8 cellular contexts compared by ENCODE assay signal in the genomic region with DNA sequence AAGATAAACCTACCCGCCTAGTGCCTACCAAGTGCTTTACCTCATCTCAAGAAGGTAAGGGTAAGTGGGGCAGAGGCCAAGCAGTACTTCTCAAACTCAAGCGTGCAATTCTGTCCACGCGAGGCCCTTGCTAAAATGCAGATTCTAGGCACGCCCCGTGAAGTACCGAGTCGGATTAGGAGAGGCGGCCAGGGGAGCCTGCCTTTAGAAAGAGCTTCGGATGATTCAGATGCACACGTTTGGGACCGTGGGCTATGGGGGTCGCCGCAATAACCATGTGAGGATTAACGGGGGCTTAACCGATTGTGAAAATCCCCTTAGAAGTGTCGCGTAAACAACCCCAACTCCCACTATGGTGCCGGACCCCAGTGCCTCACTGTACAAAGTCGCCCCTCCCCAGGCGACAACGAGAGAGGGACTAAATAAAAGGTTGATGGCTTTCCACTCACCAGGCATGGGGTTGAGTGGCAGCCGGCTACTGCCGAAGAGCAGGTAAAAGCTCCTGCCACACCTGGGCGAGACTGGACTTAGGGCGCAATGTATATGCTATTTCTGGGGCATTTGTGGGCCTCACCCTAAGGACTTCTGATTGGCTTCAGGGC. TPM values are rescaled to one million over a fixed set of nuclear protein-coding genes. Genes with fewer than 3 reads are reported as not detected.
DNase-seq lines count a peak whose midpoint lies in the region; ATAC-seq, FAIRE-seq and TF ChIP-seq lines count a peak whose summit lies in the region.

No MANE protein-coding gene starts in this region.

- TF ChIP-seq CTCF in C4-2B (conservative IDR thresholded peaks at IDR 0.05): no peak
- TF ChIP-seq CTCF in glutamatergic neuron (IDR thresholded peaks at IDR 0.05; ENCODE audit: partially characterized antibody, unreplicated experiment): no peak
- no peak for TF ChIP-seq CTCF in prostate gland (IDR thresholded peaks at IDR 0.05)

- H3K9me3 Mint-ChIP-seq in activated T-helper 1 cell treated with anti-CD3 and anti-CD28 coated beads, Interleukin-12 subunit alpha, Interleukin-12 subunit beta, Interleukin-2, Interleukin-4 antibody, amounts not matched to agents 30 ng/mL and 10 ng/mL and 1 ng/mL, durations not matched to agents 14 hours and 24 hours and 36 hours: no peaks in the 10 kb centered on the region
- peaks cover 6% of the 10 kb centered on the region for H3K9me3 Mint-ChIP-seq in glutamatergic neuron (ENCODE audit: unreplicated experiment)

- H3K36me3 ChIP-seq in prostate gland: no peaks in the 10 kb centered on the region

- TF ChIP-seq POLR2A in prostate gland (IDR thresholded peaks at IDR 0.05): peak; percentile 97

- peak overlapping the region; percentile 98 for H3K4me3 Mint-ChIP-seq in activated T-helper 1 cell treated with anti-CD3 and anti-CD28 coated beads, Interleukin-12 subunit alpha, Interleukin-12 subunit beta, Interleukin-2, Interleukin-4 antibody, amounts not matched to agents 30 ng/mL and 10 ng/mL and 1 ng/mL, durations not matched to agents 14 hours and 24 hours and 36 hours
- H3K4me3 Mint-ChIP-seq in glutamatergic neuron (ENCODE audit: unreplicated experiment): peak overlapping the region; percentile 96

- H3K27me3 ChIP-seq in prostate gland (replicated peaks; ENCODE audit: insufficient read depth): no peaks in the 10 kb centered on the region

- peaks cover 3% of the 10 kb centered on the region for H3K27me3 Mint-ChIP-seq in activated T-helper 1 cell treated with anti-CD3 and anti-CD28 coated beads, Interleukin-12 subunit alpha, Interleukin-12 subunit beta, Interleukin-2, Interleukin-4 antibody, amounts not matched to agents 30 ng/mL and 10 ng/mL and 1 ng/mL, durations not matched to agents 14 hours and 24 hours and 36 hours (ENCODE audit: insufficient read depth)
- H3K27me3 Mint-ChIP-seq in glutamatergic neuron (ENCODE audit: unreplicated experiment): no peaks in the 10 kb centered on the region

- ATAC-seq in GM21360 (IDR thresholded peaks at IDR 0.05; ENCODE audit: unreplicated experiment): no peak

- no peaks in the 10 kb centered on the region for H3K9me3 ChIP-seq in prostate gland

- no peaks in the 10 kb centered on the region for H3K4me1 ChIP-seq in prostate gland (replicated peaks)

- peak overlapping the region; percentile 91 for H3K27ac ChIP-seq in C4-2B
- peak overlapping the region; percentile 92 to 96 for H3K27ac ChIP-seq in prostate gland

- FAIRE-seq in HTR-8/SVneo (lab: Jason Lieb, UNC): peak; percentile 9

- intact Hi-C loops in activated T-helper 1 cell treated with anti-CD3 and anti-CD28 coated beads, Interleukin-12 subunit alpha, Interleukin-12 subunit beta, Interleukin-2, Interleukin-4 antibody, amounts not matched to agents 30 ng/mL and 10 ng/mL and 1 ng/mL, durations not matched to agents 14 hours and 24 hours and 36 hours (cut with micrococcal nuclease): loop anchor here (1.0 to 5.0 kb wide), 9 partner anchors 46 to 363 kb away; a partner anchor contains a TSS
- intact Hi-C loops in prostate gland (cut with DNase I): loop anchor here (5.0 kb wide), 1 partner anchor 77 kb away; a partner anchor contains a TSS

- H3K36me3 Mint-ChIP-seq in activated T-helper 1 cell treated with anti-CD3 and anti-CD28 coated beads, Interleukin-12 subunit alpha, Interleukin-12 subunit beta, Interleukin-2, Interleukin-4 antibody, amounts not matched to agents 30 ng/mL and 10 ng/mL and 1 ng/mL, durations not matched to agents 14 hours and 24 hours and 36 hours (ENCODE audit: low read depth): peaks cover 17% of the 10 kb centered on the region
- peaks cover 5% of the 10 kb centered on the region for H3K36me3 Mint-ChIP-seq in glutamatergic neuron (ENCODE audit: unreplicated experiment)

- H3K27ac Mint-ChIP-seq in activated T-helper 1 cell treated with anti-CD3 and anti-CD28 coated beads, Interleukin-12 subunit alpha, Interleukin-12 subunit beta, Interleukin-2, Interleukin-4 antibody, amounts not matched to agents 30 ng/mL and 10 ng/mL and 1 ng/mL, durations not matched to agents 14 hours and 24 hours and 36 hours: peak overlapping the region; percentile 100
- H3K27ac Mint-ChIP-seq in glutamatergic neuron (ENCODE audit: unreplicated experiment): peak overlapping the region; percentile 92

- peaks cover 48% of the 10 kb centered on the region for H3K4me1 Mint-ChIP-seq in activated T-helper 1 cell treated with anti-CD3 and anti-CD28 coated beads, Interleukin-12 subunit alpha, Interleukin-12 subunit beta, Interleukin-2, Interleukin-4 antibody, amounts not matched to agents 30 ng/mL and 10 ng/mL and 1 ng/mL, durations not matched to agents 14 hours and 24 hours and 36 hours (ENCODE audit: low read depth)
- H3K4me1 Mint-ChIP-seq in glutamatergic neuron (ENCODE audit: low read depth, unreplicated experiment): peaks cover 6% of the 10 kb centered on the region

- WGBS in prostate gland: under 1% methylated on average over 26 of the region's 26 CpGs

- DNase-seq in HTR-8/SVneo (ENCODE audit: insufficient read length, low spot score) (no peak), glutamatergic neuron (no peak), prostate gland (ENCODE audit: low spot score) (peak; percentile 34), HT-29 (ENCODE audit: low spot score) (no peak), NCI-H510A (lab: John Stamatoyannopoulos, UW) (no peak)
- no peak for DNase-seq in activated T-helper 1 cell treated with anti-CD3 and anti-CD28 coated beads, Interleukin-12 subunit alpha, Interleukin-12 subunit beta, Interleukin-2, Interleukin-4 antibody, amounts not matched to agents 30 ng/mL and 10 ng/mL and 1 ng/mL, durations not matched to agents 14 hours and 24 hours and 36 hours (ENCODE audit: low spot score)

- H3K4me3 ChIP-seq in prostate gland: peak overlapping the region; percentile 66 to 87

RNA-seq across cellular contexts. Expression of a gene that starts 0.7 kb away (rescaled TPM):
- total RNA-seq in activated T-helper 1 cell treated with anti-CD3 and anti-CD28 coated beads, Interleukin-12 subunit alpha, Interleukin-12 subunit beta, Interleukin-2, Interleukin-4 antibody, amounts not matched to agents 30 ng/mL and 10 ng/mL and 1 ng/mL, durations not matched to agents 14 hours and 24 hours and 36 hours: 24.0 and 26.3 TPM in 2 replicates
- total RNA-seq in glutamatergic neuron (ENCODE audit: unreplicated experiment): 17.8 TPM
- 10 to 100 TPM; 15.2 to 15.8 TPM for total RNA-seq in prostate gland
- total RNA-seq in HT-29 (2014; rRNA removed; shearing (Covaris generic)): 6.5 and 7.9 TPM in 2 replicates

RNA-seq across cellular contexts. Expression of a gene that starts 44.4 kb away (rescaled TPM):
- 0.05 and 0.12 TPM in 2 replicates for total RNA-seq in activated T-helper 1 cell treated with anti-CD3 and anti-CD28 coated beads, Interleukin-12 subunit alpha, Interleukin-12 subunit beta, Interleukin-2, Interleukin-4 antibody, amounts not matched to agents 30 ng/mL and 10 ng/mL and 1 ng/mL, durations not matched to agents 14 hours and 24 hours and 36 hours
- total RNA-seq in glutamatergic neuron (ENCODE audit: unreplicated experiment) (1.7 TPM), prostate gland (1 to 10 TPM; 1.4 to 3.1 TPM)
- 11.2 and 12.5 TPM in 2 replicates for total RNA-seq in HT-29 (2014; rRNA removed; shearing (Covaris generic))

RNA-seq across cellular contexts. Expression of a gene that starts 46.0 kb away (rescaled TPM):
- total RNA-seq in activated T-helper 1 cell treated with anti-CD3 and anti-CD28 coated beads, Interleukin-12 subunit alpha, Interleukin-12 subunit beta, Interleukin-2, Interleukin-4 antibody, amounts not matched to agents 30 ng/mL and 10 ng/mL and 1 ng/mL, durations not matched to agents 14 hours and 24 hours and 36 hours: 58.8 and 60.7 TPM in 2 replicates
- total RNA-seq in glutamatergic neuron (ENCODE audit: unreplicated experiment): 6.0 TPM
- total RNA-seq in prostate gland: 10 to 100 TPM; 37.3 to 55.2 TPM
- total RNA-seq in HT-29 (2014; rRNA removed; shearing (Covaris generic)): 26.4 and 28.4 TPM in 2 replicates

RNA-seq across cellular contexts. Expression of a gene that starts 54.3 kb away (rescaled TPM):
- total RNA-seq in activated T-helper 1 cell treated with anti-CD3 and anti-CD28 coated beads, Interleukin-12 subunit alpha, Interleukin-12 subunit beta, Interleukin-2, Interleukin-4 antibody, amounts not matched to agents 30 ng/mL and 10 ng/mL and 1 ng/mL, durations not matched to agents 14 hours and 24 hours and 36 hours: 24.5 and 26.3 TPM in 2 replicates
- total RNA-seq in glutamatergic neuron (ENCODE audit: unreplicated experiment) (39.1 TPM), prostate gland (10 to 100 TPM; 32.6 to 44.4 TPM)
- 27.3 and 29.2 TPM in 2 replicates for total RNA-seq in HT-29 (2014; rRNA removed; shearing (Covaris generic))
